Comparison of ENCODE assay signal across 8 cellular contexts in the genomic region with DNA sequence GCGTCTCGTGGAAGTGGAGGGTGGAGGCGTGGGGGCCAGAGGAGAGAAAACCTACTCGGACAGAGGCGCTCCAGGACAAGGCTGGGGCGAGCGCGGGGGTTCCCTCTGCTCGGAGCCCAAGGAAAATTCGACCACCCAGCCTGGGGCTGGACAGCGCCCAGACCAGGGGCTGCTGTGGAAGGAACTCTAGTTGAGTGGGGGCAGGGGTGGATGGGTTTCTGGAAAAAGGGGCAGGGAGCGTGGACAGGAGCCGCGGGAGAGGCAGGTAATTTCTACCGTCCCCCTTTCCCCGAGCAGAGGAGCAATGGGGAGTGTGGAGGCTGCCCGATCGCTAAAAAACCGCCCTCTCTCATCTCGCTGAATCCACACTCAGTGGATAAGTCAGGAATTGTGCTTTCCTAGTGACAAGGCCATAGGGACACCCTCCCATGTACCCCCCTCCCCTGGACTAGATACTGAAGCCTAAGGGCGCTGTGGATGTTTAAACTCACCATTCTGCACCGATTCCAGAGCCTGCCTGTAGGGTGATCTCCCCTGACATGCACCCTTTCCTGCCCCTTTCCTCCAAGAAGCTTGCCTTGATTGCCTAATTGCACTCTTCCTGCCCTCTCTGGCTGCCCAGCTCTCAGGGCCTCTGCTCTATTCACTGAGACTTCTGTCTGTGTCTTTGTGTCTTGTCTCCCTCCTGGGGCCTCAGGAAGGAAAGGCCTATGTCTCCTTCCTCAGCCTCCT.
A peak's percentile ranks its signal among the peaks of the same experiment; 100 is the strongest.
DNase-seq lines count a peak whose midpoint lies in the region; ATAC-seq lines count a peak whose summit lies in the region.

No MANE protein-coding gene starts in this region.

- H3K27me3 Mint-ChIP-seq in activated CD4-positive, alpha-beta T cell treated with anti-CD3 and anti-CD28 coated beads for 36 hours, result peaks cover 29% of the 10 kb centered on the region
- peaks cover 6 to 18% (median 14%) of the 10 kb centered on the region in 3 donors for H3K27me3 Mint-ChIP-seq in immature natural killer cell (ENCODE audit: low read depth in 3 of 3)
- H3K27me3 Mint-ChIP-seq in stimulated activated naive CD8-positive, alpha-beta T cell treated with anti-CD3 and anti-CD28 coated beads, Interleukin-15, amount 100 ng/mL, for 72 hours, result peaks cover 68% of the 10 kb centered on the region

- H3K4me1 ChIP-seq in adipocyte (ENCODE audit: control insufficient read depth, insufficient read depth, low read length), result peaks cover 9% of the 10 kb centered on the region

- H3K9me3 Mint-ChIP-seq in activated CD4-positive, alpha-beta T cell treated with anti-CD3 and anti-CD28 coated beads for 36 hours (ENCODE audit: low read depth), result no peaks in the 10 kb centered on the region
- no peaks in the 10 kb centered on the region for H3K9me3 Mint-ChIP-seq in immature natural killer cell
- H3K9me3 Mint-ChIP-seq in stimulated activated naive CD8-positive, alpha-beta T cell treated with anti-CD3 and anti-CD28 coated beads, Interleukin-15, amount 100 ng/mL, for 72 hours, result no peaks in the 10 kb centered on the region

- ATAC-seq in activated CD4-positive, alpha-beta T cell treated with anti-CD3 and anti-CD28 coated beads for 36 hours, result peak; percentile 28
- ATAC-seq in stimulated activated naive CD8-positive, alpha-beta T cell treated with anti-CD3 and anti-CD28 coated beads, Interleukin-15, amount 100 ng/mL, for 72 hours, result peak; percentile 36

- no peaks in the 10 kb centered on the region for H3K9me3 ChIP-seq in adipocyte (ENCODE audit: control insufficient read depth, low read length)

- intact Hi-C loops in activated CD4-positive, alpha-beta T cell treated with anti-CD3 and anti-CD28 coated beads for 36 hours (cut with DNase I, micrococcal nuclease), result no loop called here

- no peak overlapping the region for H3K27ac Mint-ChIP-seq in activated CD4-positive, alpha-beta T cell treated with anti-CD3 and anti-CD28 coated beads for 36 hours
- H3K27ac Mint-ChIP-seq in immature natural killer cell, result no peak overlapping the region
- no peak overlapping the region for H3K27ac Mint-ChIP-seq in stimulated activated naive CD8-positive, alpha-beta T cell treated with anti-CD3 and anti-CD28 coated beads, Interleukin-15, amount 100 ng/mL, for 72 hours

- H3K36me3 ChIP-seq in adipocyte (ENCODE audit: control insufficient read depth, insufficient read depth, low read length, severe bottlenecking), result no peaks in the 10 kb centered on the region

- peak overlapping the region; percentile 73 for H3K4me3 Mint-ChIP-seq in activated CD4-positive, alpha-beta T cell treated with anti-CD3 and anti-CD28 coated beads for 36 hours
- peak overlapping the region; percentile 51 to 81 (median 70) for H3K4me3 Mint-ChIP-seq in immature natural killer cell
- H3K4me3 Mint-ChIP-seq in stimulated activated naive CD8-positive, alpha-beta T cell treated with anti-CD3 and anti-CD28 coated beads, Interleukin-15, amount 100 ng/mL, for 72 hours, result peak overlapping the region; percentile 69 to 91

- H3K4me3 ChIP-seq in adipocyte (ENCODE audit: low read length), result peak overlapping the region; percentile 61

- no peak overlapping the region for H3K9ac ChIP-seq in adipocyte (ENCODE audit: low read length)

- peak; percentile 21 for DNase-seq in activated CD4-positive, alpha-beta T cell treated with anti-CD3 and anti-CD28 coated beads for 36 hours
- DNase-seq in activated CD4-positive, alpha-beta T cell treated with anti-CD3 and anti-CD28 coated beads, Interleukin-2, amount 50 U/mL, for 4 hours, result no peak
- DNase-seq in adipocyte (ENCODE audit: low read depth), result no peak
- no peak for DNase-seq in immature natural killer cell
- DNase-seq in stimulated activated naive CD8-positive, alpha-beta T cell treated with anti-CD3 and anti-CD28 coated beads, Interleukin-15, amount 100 ng/mL, for 72 hours, result no peak
- DNase-seq in NCI-H2029 (lab: John Stamatoyannopoulos, UW), result no peak
- no peak for DNase-seq in GF-D8 (lab: John Stamatoyannopoulos, UW)
- no peak for DNase-seq in SW 1271 (lab: John Stamatoyannopoulos, UW)

- peaks cover 44% of the 10 kb centered on the region for H3K27me3 ChIP-seq in adipocyte (replicated peaks; ENCODE audit: control insufficient read depth, insufficient read depth, low read length)

- peaks cover 9% of the 10 kb centered on the region for H3K4me1 Mint-ChIP-seq in activated CD4-positive, alpha-beta T cell treated with anti-CD3 and anti-CD28 coated beads for 36 hours
- H3K4me1 Mint-ChIP-seq in immature natural killer cell, result peaks cover 9 to 14% of the 10 kb centered on the region in 2 donors
- H3K4me1 Mint-ChIP-seq in stimulated activated naive CD8-positive, alpha-beta T cell treated with anti-CD3 and anti-CD28 coated beads, Interleukin-15, amount 100 ng/mL, for 72 hours, result peaks cover 30% of the 10 kb centered on the region

- POLR2A ChIA-PET in activated CD4-positive, alpha-beta T cell treated with anti-CD3 and anti-CD28 coated beads for 36 hours (lab: Charles Lee), result interaction anchor here (0.6 kb wide), 1 partner anchor 13 kb away, joined by 3 read pairs; no protein-coding TSS in a partner anchor

- no peaks in the 10 kb centered on the region for H3K36me3 Mint-ChIP-seq in activated CD4-positive, alpha-beta T cell treated with anti-CD3 and anti-CD28 coated beads for 36 hours (ENCODE audit: low read depth)
- no peaks in the 10 kb centered on the region for H3K36me3 Mint-ChIP-seq in immature natural killer cell

- CTCF ChIA-PET in activated CD4-positive, alpha-beta T cell treated with anti-CD3 and anti-CD28 coated beads for 36 hours (lab: Charles Lee), result no interaction called here
